In the genomic region with DNA sequence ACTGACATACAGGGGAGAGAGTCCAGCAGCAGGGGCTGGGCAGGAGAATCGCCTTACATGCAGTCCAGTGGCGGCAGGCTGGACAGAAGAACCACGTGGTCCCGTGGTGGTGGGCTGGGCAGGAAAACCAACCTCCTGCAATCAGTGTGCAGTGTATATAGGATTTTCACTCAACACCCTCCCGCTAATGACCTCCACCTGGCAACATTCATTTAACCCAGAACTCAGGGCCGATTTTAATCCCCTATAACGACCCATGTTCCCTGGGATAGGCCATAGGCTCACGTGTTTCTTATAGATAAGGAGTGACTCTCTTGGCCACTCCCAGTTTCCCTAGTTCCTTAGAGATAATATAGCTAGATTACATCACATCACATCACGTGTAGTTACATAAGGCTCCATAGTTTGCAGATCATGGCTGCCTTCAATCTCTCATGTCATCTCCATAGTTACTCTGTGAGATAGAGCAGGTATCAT, we compare ENCODE assay signal across 22 cellular contexts.
"Had no signal": no experiment of that assay in that cellular context is flagged by ENCODE, and none has a peak within 500 bp of the region (broad histone marks: within the 10 kb centered on the region; RNA-seq: fewer than 3 reads in every experiment).

No MANE protein-coding gene starts in this region.

- H3K27me3 ChIP-seq: breast epithelium, MG63, SJSA1 had no signal

- H3K9me3 ChIP-seq: breast epithelium, MG63, SJSA1 had no signal

- H3K4me3 ChIP-seq: breast epithelium, MG63, SJSA1 had no signal

- H3K36me3 ChIP-seq: breast epithelium, MG63 had no signal

- FAIRE-seq: RCC 7860 had no signal

- H3K27ac ChIP-seq: breast epithelium, KMS-11, SJSA1 had no signal

- H3K4me1 ChIP-seq: breast epithelium, SJSA1 had no signal

- DNase-seq: activated CD4-positive, alpha-beta T cell treated with anti-CD3 and anti-CD28 coated beads for 4 hours; activated CD8-positive, alpha-beta memory T cell treated with anti-CD3 and anti-CD28 coated beads, Interleukin-2, amount 50 U/mL, for 48 hours; activated CD8-positive, alpha-beta T cell treated with anti-CD3 and anti-CD28 coated beads for 36 hours; activated T-cell treated with anti-CD3 and anti-CD28 coated beads, Interleukin-2, amount 50 U/mL, for 1 hour; aorta; caudate nucleus; MG63; NCI-H1092; NCI-H1417; NCI-H2029; NCI-H2107; NCI-H2171 treated with DMSO at 0.1 percent for 48 hours; NCI-H345; NCI-H510A; NCI-H526 treated with DMSO at 0.1 percent for 48 hours; PC-3; SHP77; SW 1271 had no signal
